Comparison of ENCODE assay signal across 8 cellular contexts in the genomic region with DNA sequence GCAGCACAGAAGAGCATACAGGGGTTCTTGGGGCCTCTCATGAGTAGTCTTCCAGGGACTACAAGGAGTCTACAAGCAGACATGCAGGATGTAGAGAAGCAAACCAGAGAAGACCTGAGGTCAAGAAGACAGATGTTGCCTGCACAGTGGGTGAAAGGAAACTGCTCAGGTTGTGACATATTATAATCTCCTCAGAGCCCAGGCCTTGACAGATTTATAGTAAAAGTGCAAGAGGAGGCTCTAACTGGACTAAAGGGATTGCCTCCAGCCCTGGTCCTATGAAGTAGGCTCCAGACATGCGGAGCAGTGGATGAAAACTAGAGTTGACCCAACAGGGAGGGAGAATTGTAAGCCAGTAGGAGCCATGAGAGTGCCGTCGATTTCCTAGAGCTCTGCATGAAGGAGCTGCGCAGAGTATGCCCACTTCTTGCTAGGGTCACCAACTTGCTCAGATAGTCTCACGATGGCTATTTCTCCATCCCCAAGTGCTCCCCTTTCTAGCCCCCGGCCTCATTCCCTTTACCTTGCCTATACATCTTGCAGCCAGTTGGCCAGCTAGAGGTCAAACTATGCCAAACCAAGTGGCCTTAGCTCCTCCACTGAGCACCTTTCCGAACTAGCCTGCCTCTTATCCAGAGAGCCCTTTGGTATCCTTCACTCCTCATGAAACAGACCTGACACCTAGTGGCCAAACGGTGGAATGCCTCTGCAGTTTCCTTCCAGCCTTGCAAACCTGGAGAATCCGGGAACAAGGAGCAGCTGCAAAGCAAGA. TPM values are rescaled to one million over a fixed set of nuclear protein-coding genes. Genes with fewer than 3 reads are reported as not detected.
DNase-seq lines count a peak whose midpoint lies in the region; ATAC-seq and TF ChIP-seq lines count a peak whose summit lies in the region.

No MANE protein-coding gene starts in this region.

- TF ChIP-seq CTCF in PC-9 (conservative IDR thresholded peaks at IDR 0.05): peak; percentile 98
- peak; percentile 94 to 98 (median 95) for TF ChIP-seq CTCF in nephron (IDR thresholded peaks at IDR 0.05; ENCODE audit: unreplicated experiment in 3 of 3)

- POLR2A ChIA-PET in PC-9 (lab: Charles Lee; ENCODE audit: unreplicated experiment): interaction anchor here (0.5 to 0.7 kb wide), 2 partner anchors 53 to 119 kb away, joined by 3 to 5 read pairs; no protein-coding TSS in a partner anchor

- 0 out of 2 replicates have a peak, but pooled peaks cover 7% of the 10 kb centered on the region for H3F3A ChIP-seq in PC-9 (ENCODE audit: insufficient read depth, low read depth)

- H3K4me3 ChIP-seq in Karpas-422 (ENCODE audit: low read length) (no peak overlapping the region), PC-9 (no peak overlapping the region)

- ATAC-seq in HG03025 (IDR thresholded peaks at IDR 0.05; ENCODE audit: low FRiP score, unreplicated experiment): no peak

- no peaks in the 10 kb centered on the region for H3K36me3 ChIP-seq in Karpas-422 (ENCODE audit: insufficient read depth, low read length)
- H3K36me3 ChIP-seq in PC-9 (ENCODE audit: low read depth): 0 out of 2 replicates have a peak, but pooled peaks cover 2% of the 10 kb centered on the region

- no peaks in the 10 kb centered on the region for H3K9me3 ChIP-seq in Karpas-422 (ENCODE audit: low read length)
- no peaks in the 10 kb centered on the region for H3K9me3 ChIP-seq in PC-9 (ENCODE audit: insufficient read depth, low read depth)

- H3K27ac Mint-ChIP-seq in nephron: peak overlapping the region; percentile 95 to 99 (median 98)

- H3K36me3 Mint-ChIP-seq in nephron (ENCODE audit: low read depth): peaks cover 86% of the 10 kb centered on the region

- H3K27ac ChIP-seq in Karpas-422 (ENCODE audit: low read length) (no peak overlapping the region), PC-9 (no peak overlapping the region)

- H3K79me2 ChIP-seq in Karpas-422 (ENCODE audit: low read length): no peaks in the 10 kb centered on the region
- no peaks in the 10 kb centered on the region for H3K79me2 ChIP-seq in PC-9 (ENCODE audit: low read depth)

- peak overlapping the region in 1 of 3 experiments; percentile 43 for H3K4me3 Mint-ChIP-seq in nephron

- BruUV-seq in PC-9 (replicated peaks; lab: Mats Ljungman, UMichigan): no TSS peak

- DNase-seq in DMS53 treated with DMSO at 0.1 percent for 48 hours (lab: John Stamatoyannopoulos, UW; ENCODE audit: unreplicated experiment): peak; percentile 88
- DNase-seq in Karpas-422: peak; percentile 88
- peak; percentile 65 to 73 for DNase-seq in PC-9
- DNase-seq in activated T-cell treated with anti-CD3 and anti-CD28 coated beads, Interleukin-2, amount 50 U/mL, for 48 hours: peak; percentile 70 to 72
- DNase-seq in fibroblast of peridontal ligament (ENCODE audit: extremely low read depth): peak; percentile 90
- DNase-seq in stromal cell of bone marrow (ENCODE audit: low read depth): peak; percentile 75

- H3K27me3 ChIP-seq in Karpas-422 (ENCODE audit: low read length) (no peaks in the 10 kb centered on the region), PC-9 (ENCODE audit: insufficient read depth, low read depth) (no peaks in the 10 kb centered on the region)

- H3K9me3 Mint-ChIP-seq in nephron: peaks cover under 1% of the 10 kb centered on the region

- H3K9ac ChIP-seq in Karpas-422 (ENCODE audit: low read length): no peak overlapping the region

- intact Hi-C loops in PC-9 (cut with micrococcal nuclease; ENCODE audit: unreplicated experiment): loop anchor here (1.0 to 2.0 kb wide), 5 partner anchors 52 to 310 kb away; no protein-coding TSS in a partner anchor

- H4K20me1 ChIP-seq in Karpas-422 (ENCODE audit: insufficient read depth, low read depth, low read length): no peaks in the 10 kb centered on the region; the same call in 1 of the 2 replicates
- H4K20me1 ChIP-seq in PC-9 (ENCODE audit: insufficient read depth): 0 out of 2 replicates have a peak, but pooled peaks cover 2% of the 10 kb centered on the region

- H3K27me3 Mint-ChIP-seq in nephron (ENCODE audit: low read depth): no peaks in the 10 kb centered on the region

- H3K4me1 ChIP-seq in Karpas-422 (ENCODE audit: low read length): no peaks in the 10 kb centered on the region
- no peaks in the 10 kb centered on the region for H3K4me1 ChIP-seq in PC-9 (replicated peaks; ENCODE audit: insufficient read depth)

- H3K4me1 Mint-ChIP-seq in nephron: peaks cover 45% of the 10 kb centered on the region

- no peak overlapping the region for H2AFZ ChIP-seq in Karpas-422 (ENCODE audit: low read length)
- no peak overlapping the region for H2AFZ ChIP-seq in PC-9

- H3K4me2 ChIP-seq in Karpas-422 (ENCODE audit: low read depth, low read length, poor library complexity, severe bottlenecking): no peak overlapping the region
- H3K4me2 ChIP-seq in PC-9: no peak overlapping the region

- H3K9me2 ChIP-seq in Karpas-422 (replicated peaks; ENCODE audit: insufficient read depth, low read length) (no peaks in the 10 kb centered on the region), PC-9 (ENCODE audit: insufficient read depth) (no peaks in the 10 kb centered on the region)

- CTCF ChIA-PET in PC-9 (lab: Charles Lee): interaction anchor here (0.6 to 1.6 kb wide), 16 partner anchors 10 to 254 kb away, joined by 3 to 29 read pairs (median 6); no protein-coding TSS in a partner anchor

RNA-seq across cellular contexts. Expression of a gene that starts 36.2 kb away (rescaled TPM):
- 19.4 and 22.7 TPM in 2 replicates for total RNA-seq in Karpas-422 (2014; rRNA removed; shearing (Covaris generic); ENCODE audit: low replicate concordance)
- 67.3 and 76.2 TPM in 2 replicates for total RNA-seq in PC-9 (2021)
